ENCODE assay signal across 8 cellular contexts in the genomic region with DNA sequence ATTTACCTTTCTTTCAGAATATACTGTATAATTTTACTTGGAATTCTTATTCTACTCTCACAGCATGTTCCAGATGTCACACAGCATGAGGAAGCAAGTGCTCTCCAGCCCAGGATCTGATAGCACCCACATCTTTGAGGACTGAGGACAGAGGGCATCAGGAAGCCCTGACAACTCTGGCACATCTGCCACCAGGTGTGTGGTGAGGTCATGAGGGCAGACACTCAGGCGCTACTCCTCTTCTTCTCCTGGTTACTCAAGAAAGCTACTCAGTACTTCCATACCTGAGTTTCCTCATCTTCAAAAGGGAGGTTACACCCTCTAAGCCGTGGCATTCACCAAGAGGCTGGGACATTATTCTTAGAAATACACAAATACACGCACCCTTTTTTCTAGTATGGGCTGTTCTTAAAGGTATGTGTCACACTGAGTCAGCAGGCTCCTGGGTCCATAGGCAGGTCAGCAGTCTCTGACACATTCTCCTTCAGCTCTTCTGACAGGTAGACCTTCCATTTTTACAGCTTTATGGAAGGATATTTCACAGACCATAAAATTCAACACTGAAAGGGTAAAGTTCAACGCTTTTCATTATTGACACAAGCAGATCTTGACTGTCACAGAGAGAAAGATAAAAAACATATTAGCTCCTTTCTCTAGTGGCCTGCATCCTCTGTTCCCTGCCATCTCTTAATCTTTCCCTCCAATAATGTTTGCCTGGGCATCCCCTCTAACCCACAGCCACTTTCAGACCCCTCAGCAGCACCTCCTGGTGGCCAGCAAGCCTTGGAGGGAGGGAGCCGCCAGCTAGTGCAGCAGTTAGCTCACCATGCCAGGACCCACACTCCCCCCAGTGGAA.
A peak's percentile ranks its signal among the peaks of the same experiment; 100 is the strongest.
DNase-seq lines count a peak whose midpoint lies in the region; ATAC-seq and TF ChIP-seq lines count a peak whose summit lies in the region.

No MANE protein-coding gene starts in this region.

- H3K4me3 ChIP-seq in psoas muscle = no peak overlapping the region

- DNase-seq in NCI-H1417 (lab: John Stamatoyannopoulos, UW) (peak in 2 of 3 experiments; percentile 37 to 50), NCI-H1417 treated with DMSO at 0.1 percent for 48 hours (lab: John Stamatoyannopoulos, UW) (no peak), NCI-H1092 (lab: John Stamatoyannopoulos, UW) (peak; percentile 51), globus pallidus (ENCODE audit: low spot score) (peak; percentile 72), psoas muscle (peak; percentile 47 to 64), middle frontal gyrus (ENCODE audit: extremely low spot score, low spot score) (no peak)
- DNase-seq in activated T-cell treated with anti-CD3 and anti-CD28 coated beads, Interleukin-2, amount 50 U/mL, for 1 hour = peak; percentile 26

- no peaks in the 10 kb centered on the region for H3K4me1 ChIP-seq in psoas muscle

- no peaks in the 10 kb centered on the region for H3K36me3 ChIP-seq in psoas muscle (ENCODE audit: insufficient read depth in 1 of 2, low read depth in 1 of 2)

- ATAC-seq in psoas muscle (peak in 3 of 4 donors; percentile 58 to 61 (median 58)), HG02610 (IDR thresholded peaks at IDR 0.05; ENCODE audit: unreplicated experiment) (no peak)

- 53 to 67% (median 54%) methylated on average over 5 of the region's 5 CpGs for WGBS in psoas muscle, 3 donors

- H3K27ac ChIP-seq in psoas muscle = no peak overlapping the region

- intact Hi-C loops in psoas muscle (cut with DNase I) = loop anchor here (5.0 to 10.0 kb wide), 2 partner anchors 101 to 178 kb away; a partner anchor contains a TSS

- TF ChIP-seq CTCF in psoas muscle (IDR thresholded peaks at IDR 0.05) = peak; percentile 58

- H3K27me3 ChIP-seq in psoas muscle (ENCODE audit: insufficient read depth in 3 of 3, low read length in 2 of 3) = peaks cover 0 to 2% (median 0%) of the 10 kb centered on the region in 3 donors

- no peaks in the 10 kb centered on the region for H3K9me3 ChIP-seq in psoas muscle

Comparison
In these comparisons a context has a peak if more than half of its experiments do, and no peak if none do; other contexts are left out.
1. DNase-seq: peak in NCI-H1417 (2 of 3), NCI-H1092 (single experiment), activated T-cell treated with anti-CD3 and anti-CD28 coated beads, Interleukin-2, amount 50 U/mL, for 1 hour (single experiment), globus pallidus (single experiment) and psoas muscle (2 of 2); none in NCI-H1417 treated with DMSO at 0.1 percent for 48 hours (single experiment) and middle frontal gyrus (single experiment).